ENCODE assay signal across 1 cellular context in the genomic region with DNA sequence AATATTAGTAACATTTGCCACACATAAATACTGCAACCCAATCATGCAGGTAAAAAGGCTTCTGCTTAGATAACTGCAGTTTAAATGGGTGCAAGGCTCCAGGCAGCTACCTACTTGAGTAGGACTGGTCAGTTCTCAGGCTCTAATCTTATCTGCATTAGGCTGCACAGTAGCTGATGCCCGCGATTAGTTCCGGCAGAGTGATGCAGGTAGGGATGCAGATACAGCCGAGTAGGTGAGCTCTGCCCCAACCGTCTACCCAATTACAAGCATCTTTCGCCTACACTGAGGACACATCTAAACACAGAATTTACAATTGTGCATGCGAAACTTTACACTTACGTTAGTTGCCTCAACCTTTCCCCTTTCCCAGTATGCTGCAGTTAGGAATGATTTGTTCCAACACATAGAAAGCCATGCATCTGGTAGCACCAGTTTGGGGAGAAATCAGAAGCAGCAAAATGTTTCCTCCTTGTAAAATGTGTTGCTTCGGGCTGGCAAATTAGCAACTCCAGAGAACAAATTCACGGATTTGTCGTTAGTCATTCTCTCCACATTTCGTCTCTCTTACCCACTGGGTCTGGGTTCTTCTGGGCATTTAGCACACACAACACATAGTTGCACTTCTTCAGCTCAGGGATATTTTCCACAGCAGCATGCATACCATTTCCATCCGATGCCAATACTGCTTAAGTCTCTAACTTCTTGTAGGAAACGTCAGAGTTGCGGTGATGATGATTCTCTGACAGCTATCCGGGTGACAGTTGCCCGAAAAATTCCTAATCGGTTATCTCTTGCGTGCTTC.
TF ChIP-seq lines count a peak whose summit lies in the region.

No MANE protein-coding gene starts in this region.

TF ChIP-seq in WTC11, 78 proteins besides CTCF, POLR2A, EP300 and RAD21 (continued from another document):
- TF ChIP-seq, protein P1, sequence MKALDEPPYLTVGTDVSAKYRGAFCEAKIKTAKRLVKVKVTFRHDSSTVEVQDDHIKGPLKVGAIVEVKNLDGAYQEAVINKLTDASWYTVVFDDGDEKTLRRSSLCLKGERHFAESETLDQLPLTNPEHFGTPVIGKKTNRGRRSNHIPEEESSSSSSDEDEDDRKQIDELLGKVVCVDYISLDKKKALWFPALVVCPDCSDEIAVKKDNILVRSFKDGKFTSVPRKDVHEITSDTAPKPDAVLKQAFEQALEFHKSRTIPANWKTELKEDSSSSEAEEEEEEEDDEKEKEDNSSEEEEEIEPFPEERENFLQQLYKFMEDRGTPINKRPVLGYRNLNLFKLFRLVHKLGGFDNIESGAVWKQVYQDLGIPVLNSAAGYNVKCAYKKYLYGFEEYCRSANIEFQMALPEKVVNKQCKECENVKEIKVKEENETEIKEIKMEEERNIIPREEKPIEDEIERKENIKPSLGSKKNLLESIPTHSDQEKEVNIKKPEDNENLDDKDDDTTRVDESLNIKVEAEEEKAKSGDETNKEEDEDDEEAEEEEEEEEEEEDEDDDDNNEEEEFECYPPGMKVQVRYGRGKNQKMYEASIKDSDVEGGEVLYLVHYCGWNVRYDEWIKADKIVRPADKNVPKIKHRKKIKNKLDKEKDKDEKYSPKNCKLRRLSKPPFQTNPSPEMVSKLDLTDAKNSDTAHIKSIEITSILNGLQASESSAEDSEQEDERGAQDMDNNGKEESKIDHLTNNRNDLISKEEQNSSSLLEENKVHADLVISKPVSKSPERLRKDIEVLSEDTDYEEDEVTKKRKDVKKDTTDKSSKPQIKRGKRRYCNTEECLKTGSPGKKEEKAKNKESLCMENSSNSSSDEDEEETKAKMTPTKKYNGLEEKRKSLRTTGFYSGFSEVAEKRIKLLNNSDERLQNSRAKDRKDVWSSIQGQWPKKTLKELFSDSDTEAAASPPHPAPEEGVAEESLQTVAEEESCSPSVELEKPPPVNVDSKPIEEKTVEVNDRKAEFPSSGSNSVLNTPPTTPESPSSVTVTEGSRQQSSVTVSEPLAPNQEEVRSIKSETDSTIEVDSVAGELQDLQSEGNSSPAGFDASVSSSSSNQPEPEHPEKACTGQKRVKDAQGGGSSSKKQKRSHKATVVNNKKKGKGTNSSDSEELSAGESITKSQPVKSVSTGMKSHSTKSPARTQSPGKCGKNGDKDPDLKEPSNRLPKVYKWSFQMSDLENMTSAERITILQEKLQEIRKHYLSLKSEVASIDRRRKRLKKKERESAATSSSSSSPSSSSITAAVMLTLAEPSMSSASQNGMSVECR (CRISPR knock-in tag; IDR thresholded peaks at IDR 0.05; ENCODE audit: borderline replicate concordance): no peak
